ENCODE assay signal across 20 cellular contexts in the genomic region with DNA sequence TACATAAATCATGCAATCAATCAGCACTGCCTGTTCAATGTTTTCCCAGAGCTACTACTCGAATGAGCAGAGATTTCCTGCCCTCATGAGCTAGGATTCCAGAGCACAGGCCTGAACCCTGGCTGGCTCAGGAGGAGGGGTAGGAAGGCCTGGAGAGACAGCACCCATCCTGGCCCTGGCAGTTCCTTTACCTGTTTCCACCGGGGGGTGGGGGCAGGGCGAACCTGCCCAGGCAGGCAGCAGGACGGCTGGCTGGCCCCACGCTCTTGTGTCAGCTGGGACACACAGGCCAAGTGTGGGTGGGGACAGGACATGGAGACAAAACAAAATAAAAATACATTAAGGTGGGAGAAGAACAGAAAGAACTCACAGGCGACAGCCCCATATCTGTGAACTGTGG.
DNase-seq lines count a peak whose midpoint lies in the region; ATAC-seq and TF ChIP-seq lines count a peak whose summit lies in the region.
"Had no signal": no experiment of that assay in that cellular context is flagged by ENCODE, and none has a peak within 500 bp of the region (broad histone marks: within the 10 kb centered on the region; RNA-seq: fewer than 3 reads in every experiment).

No MANE protein-coding gene starts in this region.

- H3K27me3 Mint-ChIP-seq in Caco-2 (ENCODE audit: insufficient read depth, unreplicated experiment) (no peaks in the 10 kb centered on the region), progenitor cell of endocrine pancreas (no peaks in the 10 kb centered on the region)
- no peaks in the 10 kb centered on the region for H3K27me3 Mint-ChIP-seq in activated T-cell treated with anti-CD3 and anti-CD28 coated beads, Interleukin-2, amount 50 U/mL, for 24 hours
- H3K27me3 Mint-ChIP-seq: activated naive CD4-positive, alpha-beta T cell treated with anti-CD3 and anti-CD28 coated beads, Interleukin-2, amount 50 U/mL, for 24 hours had no signal

- H3K36me3 Mint-ChIP-seq in Caco-2 (ENCODE audit: insufficient read depth, unreplicated experiment) (peaks cover 70% of the 10 kb centered on the region), progenitor cell of endocrine pancreas (ENCODE audit: insufficient read depth) (peaks cover 3% of the 10 kb centered on the region)
- H3K36me3 Mint-ChIP-seq in activated T-cell treated with anti-CD3 and anti-CD28 coated beads, Interleukin-2, amount 50 U/mL, for 24 hours (ENCODE audit: low read depth) = peaks cover 83% of the 10 kb centered on the region

- intact Hi-C loops in Caco-2 (cut with micrococcal nuclease; ENCODE audit: unreplicated experiment) = no loop called here
- intact Hi-C loops in posterior vena cava (cut with DNase I) = no loop called here

- H3K4me1 ChIP-seq in Caco-2 (no peaks in the 10 kb centered on the region; the same call in 1 of the 2 replicates), right atrium auricular region (peaks cover 0 to 15% of the 10 kb centered on the region in 2 donors)
- H3K4me1 ChIP-seq: spleen had no signal

- peaks cover 15% of the 10 kb centered on the region for H3K4me1 Mint-ChIP-seq in Caco-2 (ENCODE audit: low read depth, unreplicated experiment)
- peaks cover 2% of the 10 kb centered on the region for H3K4me1 Mint-ChIP-seq in progenitor cell of endocrine pancreas (ENCODE audit: low read depth)
- no peaks in the 10 kb centered on the region for H3K4me1 Mint-ChIP-seq in activated T-cell treated with anti-CD3 and anti-CD28 coated beads, Interleukin-2, amount 50 U/mL, for 24 hours (ENCODE audit: low read depth)
- H3K4me1 Mint-ChIP-seq: activated naive CD4-positive, alpha-beta T cell treated with anti-CD3 and anti-CD28 coated beads, Interleukin-2, amount 50 U/mL, for 24 hours had no signal

- H3K9me3 Mint-ChIP-seq in Caco-2 (ENCODE audit: unreplicated experiment) (no peaks in the 10 kb centered on the region), progenitor cell of endocrine pancreas (ENCODE audit: low read depth) (no peaks in the 10 kb centered on the region)
- H3K9me3 Mint-ChIP-seq in activated T-cell treated with anti-CD3 and anti-CD28 coated beads, Interleukin-2, amount 50 U/mL, for 24 hours = no peaks in the 10 kb centered on the region
- H3K9me3 Mint-ChIP-seq: activated naive CD4-positive, alpha-beta T cell treated with anti-CD3 and anti-CD28 coated beads, Interleukin-2, amount 50 U/mL, for 24 hours; activated T-cell treated with anti-CD3 and anti-CD28 coated beads, Interleukin-2, amount 50 U/mL, for 72 hours; HFFc6; nephron had no signal

- H3K36me3 ChIP-seq in Caco-2 (ENCODE audit: control insufficient read depth, insufficient read depth, low read length) (peaks cover 2% of the 10 kb centered on the region), right atrium auricular region (peaks cover 82% of the 10 kb centered on the region)

- H3K4me3 ChIP-seq in Caco-2 (ENCODE audit: low read depth, low read length) (no peak overlapping the region), right atrium auricular region (no peak overlapping the region)
- H3K4me3 ChIP-seq: BLaER1, spleen had no signal

- no peak for ATAC-seq in HG03135 (IDR thresholded peaks at IDR 0.05; ENCODE audit: unreplicated experiment)
- ATAC-seq: activated T-cell treated with anti-CD3 and anti-CD28 coated beads, Interleukin-2, amount 50 U/mL, for 72 hours had no signal

- TSS peak; percentile 10 for BruUV-seq in Caco-2 (replicated peaks; lab: Mats Ljungman, UMichigan)

- H3K9me3 ChIP-seq in Caco-2 (no peaks in the 10 kb centered on the region), right atrium auricular region (no peaks in the 10 kb centered on the region)
- H3K9me3 ChIP-seq: BLaER1, spleen had no signal

- H3K4me3 Mint-ChIP-seq in Caco-2 (ENCODE audit: unreplicated experiment) (no peak overlapping the region), progenitor cell of endocrine pancreas (ENCODE audit: low read depth) (no peak overlapping the region)
- no peak overlapping the region for H3K4me3 Mint-ChIP-seq in activated T-cell treated with anti-CD3 and anti-CD28 coated beads, Interleukin-2, amount 50 U/mL, for 24 hours
- H3K4me3 Mint-ChIP-seq: activated naive CD4-positive, alpha-beta T cell treated with anti-CD3 and anti-CD28 coated beads, Interleukin-2, amount 50 U/mL, for 24 hours; activated T-cell treated with anti-CD3 and anti-CD28 coated beads, Interleukin-2, amount 50 U/mL, for 72 hours; HFFc6; nephron had no signal

- H3K27me3 ChIP-seq in Caco-2 (replicated peaks; ENCODE audit: control insufficient read depth, insufficient read depth, low read length) (no peaks in the 10 kb centered on the region), right atrium auricular region (no peaks in the 10 kb centered on the region)
- H3K27me3 ChIP-seq: BLaER1, spleen had no signal

- H3K27ac Mint-ChIP-seq in Caco-2 (ENCODE audit: unreplicated experiment) (no peak overlapping the region), progenitor cell of endocrine pancreas (peak overlapping the region; percentile 27)
- H3K27ac Mint-ChIP-seq in activated T-cell treated with anti-CD3 and anti-CD28 coated beads, Interleukin-2, amount 50 U/mL, for 24 hours = no peak overlapping the region
- H3K27ac Mint-ChIP-seq: activated naive CD4-positive, alpha-beta T cell treated with anti-CD3 and anti-CD28 coated beads, Interleukin-2, amount 50 U/mL, for 24 hours; activated T-cell treated with anti-CD3 and anti-CD28 coated beads, Interleukin-2, amount 50 U/mL, for 72 hours; HFFc6 had no signal

- CTCF ChIA-PET in Caco-2 (lab: Charles Lee) = no interaction called here

- TF ChIP-seq CTCF in Caco-2 (IDR thresholded peaks at IDR 0.05; ENCODE audit: insufficient read depth in 1 of 2, low read depth in 1 of 2, low read length in 1 of 2, severe bottlenecking in 1 of 2, unreplicated experiment in 1 of 2) = no peak
- no peak for TF ChIP-seq CTCF in right atrium auricular region (IDR thresholded peaks at IDR 0.05)
- no peak for TF ChIP-seq CTCF in progenitor cell of endocrine pancreas (IDR thresholded peaks at IDR 0.05; ENCODE audit: unreplicated experiment)

- no peak for DNase-seq in Caco-2
- no peak for DNase-seq in caudate nucleus (lab: John Stamatoyannopoulos, UW)
- DNase-seq in right atrium auricular region (ENCODE audit: low spot score) = no peak
- DNase-seq in progenitor cell of endocrine pancreas (ENCODE audit: low spot score, unreplicated experiment) = no peak
- no peak for DNase-seq in posterior vena cava (ENCODE audit: low spot score)
- no peak for DNase-seq in globus pallidus (ENCODE audit: low spot score)
- no peak for DNase-seq in activated T-cell treated with anti-CD3 and anti-CD28 coated beads, Interleukin-2, amount 50 U/mL, for 24 hours
- DNase-seq: activated T-cell treated with anti-CD3 and anti-CD28 coated beads, Interleukin-2, amount 50 U/mL, for 72 hours; HFFc6; islet precursor cell; MM.1S; NCI-H1436; NCI-H526 treated with DMSO at 0.1 percent for 48 hours; SHP77 treated with DMSO at 0.1 percent for 48 hours; spleen; stimulated activated CD4-positive, alpha-beta T cell treated with anti-CD3 and anti-CD28 coated beads, Interleukin-4, amount 100 ng/mL, for 4 hours had no signal

- POLR2A ChIA-PET in Caco-2 (lab: Charles Lee) = no interaction called here

- H3K27ac ChIP-seq in caudate nucleus (ENCODE audit: low read depth, low read length) = peak overlapping the region; percentile 16
- H3K27ac ChIP-seq in right atrium auricular region = peak overlapping the region; percentile 33 to 64
- H3K27ac ChIP-seq: BLaER1, spleen had no signal
